ENCODE assay signal across 25 cellular contexts in genomic region chr20:64027981-64028685, GRCh38. TPM values are rescaled to one million over a fixed set of nuclear protein-coding genes. Genes with fewer than 3 reads are reported as not detected.
A peak's percentile ranks its signal among the peaks of the same experiment; 100 is the strongest.
DNase-seq lines count a peak whose midpoint lies in the region; ATAC-seq, FAIRE-seq and TF ChIP-seq lines count a peak whose summit lies in the region.
"Had no signal": no experiment of that assay in that cellular context is flagged by ENCODE, and none has a peak within 500 bp of the region (broad histone marks: within the 10 kb centered on the region; RNA-seq: fewer than 3 reads in every experiment).

No MANE protein-coding gene starts in this region.

- H3K9ac ChIP-seq in K562 (ENCODE audit: insufficient read depth in 1 of 2, low read depth in 2 of 2, low read length in 2 of 2): peak overlapping the region in 1 of 2 experiments; percentile 7; a peak in 1 of 4 replicates

- peaks cover 0 to 12% of the 10 kb centered on the region in 2 experiments; a peak in 1 of 5 replicates for H3K4me1 ChIP-seq in K562 (replicated peaks in 1 of 2; ENCODE audit: control insufficient read depth in 2 of 2, insufficient read depth in 2 of 2, low read length in 2 of 2)
- peaks cover 0 to 35% (median 13%) of the 10 kb centered on the region in 4 donors for H3K4me1 ChIP-seq in stomach
- H3K4me1 ChIP-seq: upper lobe of right lung had no signal

- H3K4me2 ChIP-seq in K562 (ENCODE audit: insufficient read depth, low read length): no peak overlapping the region

- DNase-seq in activated naive CD4-positive, alpha-beta T cell treated with anti-CD3 and anti-CD28 coated beads, Interleukin-2, amount 10 ng/mL, durations not matched to agents 7 days and 5 days: no peak
- no peak for DNase-seq in activated naive CD4-positive, alpha-beta T cell treated with anti-CD3 and anti-CD28 coated beads, Interleukin-2, amount 50 U/mL, for 16 hours
- DNase-seq in K562 (ENCODE audit: extremely low read depth in 1 of 4, low spot score in 3 of 4) (no peak), stomach (no peak), caudate nucleus (lab: John Stamatoyannopoulos, UW) (no peak), DMS 273 treated with DMSO at 0.1 percent for 48 hours (lab: John Stamatoyannopoulos, UW) (no peak)
- DNase-seq: activated gamma-delta T cell; dorsolateral prefrontal cortex; HCEC 1CT; mammary epithelial cell; MV-4-11; NCI-H1694; NCI-H2171 treated with DMSO at 0.1 percent for 48 hours; NCI-H524 treated with DMSO at 0.1 percent for 48 hours; nucleus accumbens; Peyer's patch; stimulated activated CD4-positive, alpha-beta T cell treated with anti-CD3 and anti-CD28 coated beads, Interleukin-4, amount 100 ng/mL, for 24 hours; T-helper 9 cell; upper lobe of right lung had no signal

- no peak overlapping the region for H2AFZ ChIP-seq in K562 (ENCODE audit: low read depth, low read length)

- no peaks in the 10 kb centered on the region for H3K9me1 ChIP-seq in K562 (ENCODE audit: control insufficient read depth, insufficient read depth, low read length)

- H3K4me1 Mint-ChIP-seq in activated naive CD4-positive, alpha-beta T cell treated with anti-CD3 and anti-CD28 coated beads, Interleukin-2, amount 10 ng/mL, durations not matched to agents 7 days and 5 days: no peaks in the 10 kb centered on the region
- H3K4me1 Mint-ChIP-seq: WTC11 had no signal

- H4K20me1 ChIP-seq in K562 (replicated peaks; ENCODE audit: control insufficient read depth, insufficient read depth, low read length): no peaks in the 10 kb centered on the region

- no peaks in the 10 kb centered on the region for H3K27me3 Mint-ChIP-seq in activated naive CD4-positive, alpha-beta T cell treated with anti-CD3 and anti-CD28 coated beads, Interleukin-2, amount 10 ng/mL, durations not matched to agents 7 days and 5 days

- peaks cover 93% of the 10 kb centered on the region; the same call in 2 of the 3 replicates for H3K36me3 ChIP-seq in K562 (ENCODE audit: control insufficient read depth, insufficient read depth, low read length)
- peaks cover 87 to 100% (median 99%) of the 10 kb centered on the region in 4 donors for H3K36me3 ChIP-seq in stomach

- CTCF ChIA-PET in activated naive CD4-positive, alpha-beta T cell treated with anti-CD3 and anti-CD28 coated beads, Interleukin-2, amount 10 ng/mL, durations not matched to agents 7 days and 5 days (lab: Charles Lee): interaction anchor here (0.8 to 1.1 kb wide), 2 partner anchors 9 to 10 kb away, joined by 3 read pairs; no protein-coding TSS in a partner anchor
- CTCF ChIA-PET in K562 (lab: Yijun Ruan, JAX; ENCODE audit: low intra/inter-chr PET ratio): no interaction called here

- WGBS in K562 (ENCODE audit: insufficient coverage, low coverage, missing lambda C conversion rate): 90% methylated on average over 23 of the region's 24 CpGs
- WGBS in stomach, 5 donors: 90 to 94% (median 94%) methylated on average over 22 to 24 of the region's 24 CpGs

- H3K4me3 Mint-ChIP-seq in activated naive CD4-positive, alpha-beta T cell treated with anti-CD3 and anti-CD28 coated beads, Interleukin-2, amount 10 ng/mL, durations not matched to agents 7 days and 5 days: no peak overlapping the region
- H3K4me3 Mint-ChIP-seq: WTC11 had no signal

- no peaks in the 10 kb centered on the region for H3K9me3 Mint-ChIP-seq in activated naive CD4-positive, alpha-beta T cell treated with anti-CD3 and anti-CD28 coated beads, Interleukin-2, amount 10 ng/mL, durations not matched to agents 7 days and 5 days
- H3K9me3 Mint-ChIP-seq: WTC11 had no signal

- no peaks in the 10 kb centered on the region for H3K79me2 ChIP-seq in K562 (ENCODE audit: control insufficient read depth, insufficient read depth, low read length)

- no peaks in the 10 kb centered on the region for H3K9me3 ChIP-seq in K562 (replicated peaks; ENCODE audit: control insufficient read depth, insufficient read depth, low read depth, low read length)
- no peaks in the 10 kb centered on the region for H3K9me3 ChIP-seq in stomach
- H3K9me3 ChIP-seq: Peyer's patch, upper lobe of right lung had no signal

- no TSS peak for BruUV-seq in K562 (replicated peaks; lab: Mats Ljungman, UMichigan)

- TF ChIP-seq CTCF in K562 (IDR thresholded peaks at IDR 0.05 in 2 of 3, conservative IDR thresholded peaks at IDR 0.05 in 1 of 3; ENCODE audit: insufficient read depth in 2 of 3, low read depth in 1 of 3, low read length in 3 of 3) (no peak), stomach (IDR thresholded peaks at IDR 0.05) (no peak)

- in situ Hi-C loops in K562 (cut with MboI): no loop called here

- intact Hi-C loops in K562 (cut with micrococcal nuclease) (no loop called here), stomach (cut with DNase I; ENCODE audit: low total_unique reads) (no loop called here)

- H3K4me3 ChIP-seq in K562 (no peak overlapping the region), stomach (no peak overlapping the region)
- H3K4me3 ChIP-seq: dorsolateral prefrontal cortex, Peyer's patch, upper lobe of right lung had no signal

- H3K27ac Mint-ChIP-seq in activated naive CD4-positive, alpha-beta T cell treated with anti-CD3 and anti-CD28 coated beads, Interleukin-2, amount 10 ng/mL, durations not matched to agents 7 days and 5 days: peak overlapping the region; percentile 26
- H3K27ac Mint-ChIP-seq: WTC11 had no signal

- peaks cover 55% of the 10 kb centered on the region for H3K36me3 Mint-ChIP-seq in activated naive CD4-positive, alpha-beta T cell treated with anti-CD3 and anti-CD28 coated beads, Interleukin-2, amount 10 ng/mL, durations not matched to agents 7 days and 5 days

- no peak for TF ChIP-seq POLR2A in K562 (conservative IDR thresholded peaks at IDR 0.05)
- no peak for TF ChIP-seq POLR2A in stomach (IDR thresholded peaks at IDR 0.05)

- H3K27ac ChIP-seq in K562 (ENCODE audit: extremely low read depth, low read depth, low read length) (no peak overlapping the region), stomach (peak overlapping the region in 1 of 5 donors; percentile 29), caudate nucleus (ENCODE audit: low read depth, low read length) (no peak overlapping the region)
- H3K27ac ChIP-seq: dorsolateral prefrontal cortex, Peyer's patch, upper lobe of right lung had no signal

- TF ChIP-seq EP300 in K562 (IDR thresholded peaks at IDR 0.05; ENCODE audit: low read length) (no peak), stomach (IDR thresholded peaks at IDR 0.05) (peak; percentile 49)

- no peak for FAIRE-seq in K562 (lab: Jason Lieb, UNC)
- FAIRE-seq: astrocyte had no signal

- no peak for TF ChIP-seq RAD21 in K562 (CRISPR knock-in tag; conservative IDR thresholded peaks at IDR 0.05 in 1 of 2, IDR thresholded peaks at IDR 0.05 in 1 of 2)

- POLR2A ChIA-PET in K562 (lab: Yijun Ruan, JAX): interaction anchor here (0.8 kb wide), 1 partner anchor 34 kb away, joined by 3 read pairs; no protein-coding TSS in a partner anchor

- no peaks in the 10 kb centered on the region for H3K27me3 ChIP-seq in K562 (ENCODE audit: control insufficient read depth in 2 of 2, insufficient read depth in 2 of 2, low read length in 2 of 2)
- no peaks in the 10 kb centered on the region for H3K27me3 ChIP-seq in stomach
- H3K27me3 ChIP-seq: dorsolateral prefrontal cortex, Peyer's patch, upper lobe of right lung had no signal

- no peak for ATAC-seq in K562
- ATAC-seq: upper lobe of right lung, WTC11 had no signal

RNA-seq across cellular contexts. Expression of gene C20orf204, which starts 7.8 kb away (rescaled TPM):
- total RNA-seq in K562 (2011; cell fraction: chromatin; rRNA removed; ENCODE audit: low replicate concordance): 5.2 and 13.5 TPM in 2 replicates
- total RNA-seq in K562 (2011; cell fraction: nucleolus; rRNA removed): 6.7 and 7.0 TPM in 2 replicates
- 4.0 and 4.6 TPM in 2 replicates for total RNA-seq in K562 (2011; cell fraction: nucleoplasm; rRNA removed)
- total RNA-seq in K562 (2014; rRNA removed) (0.59 and 0.73 TPM in 2 replicates), K562 (2014; rRNA removed; fragmentation: Illumina TruSeq; extraction: Trizol) (0.10 and 0.22 TPM in 2 replicates), K562 (2015; rRNA removed; fragmentation: Illumina TruSeq; extraction: Trizol) (0.36 and 0.45 TPM in 2 replicates), K562 (2021) (0.67 and 1.1 TPM in 2 replicates), stomach (1 to 10 TPM in 1 of 5 donors, not detected in 4; 1.7 TPM)
- polyA plus RNA-seq in K562 (2011; rRNA removed) (0.11 and 0.22 TPM in 2 replicates), K562 (2014; fragmentation: Illumina TruSeq; extraction: Trizol) (0.11 and 0.16 TPM in 2 replicates), K562 (2014; fragmentation: Nextera tagmentation; extraction: Ambion mirVana) (not detected), K562 (2014; rRNA removed) (0.94 and 1.6 TPM in 2 replicates), stomach (1 to 10 TPM in 2 of 3 donors, under 1 TPM in 1; 0.62 to 3.4 (median 1.4) TPM)
- polyA plus RNA-seq in K562 (2011; cell fraction: cytosol; rRNA removed): 0.10 and 0.36 TPM in 2 replicates
- 1.6 and 3.1 TPM in 2 replicates for polyA plus RNA-seq in K562 (2011; cell fraction: nucleus; rRNA removed)
- 0.43 and 0.46 TPM in 2 replicates for polyA plus RNA-seq in K562 (2012)
- 0.35 and 0.42 TPM in 2 replicates for polyA minus RNA-seq in K562 (2011; rRNA and poly(A)+ RNA removed)
- 0.27 TPM in 1 of 2 replicates, not detected in the other for polyA minus RNA-seq in K562 (2011; cell fraction: cytosol; rRNA and poly(A)+ RNA removed)
- 1.8 TPM in 2 replicates for polyA minus RNA-seq in K562 (2011; cell fraction: nucleus; rRNA and poly(A)+ RNA removed)

RNA-seq across cellular contexts. Expression of gene SOX18, which starts 21.3 kb away (rescaled TPM):
- 0.58 and 1.6 TPM in 2 replicates for total RNA-seq in K562 (2011; cell fraction: chromatin; rRNA removed; ENCODE audit: low replicate concordance)
- 3.5 and 3.8 TPM in 2 replicates for total RNA-seq in K562 (2011; cell fraction: nucleolus; rRNA removed)
- 1.2 and 1.3 TPM in 2 replicates for total RNA-seq in K562 (2011; cell fraction: nucleoplasm; rRNA removed)
- total RNA-seq in K562 (2014; rRNA removed): 2.7 and 6.2 TPM in 2 replicates
- 0.13 and 0.15 TPM in 2 replicates for total RNA-seq in K562 (2014; rRNA removed; fragmentation: Illumina TruSeq; extraction: Trizol)
- total RNA-seq in K562 (2015; rRNA removed; fragmentation: Illumina TruSeq; extraction: Trizol): 0.76 and 0.94 TPM in 2 replicates
- 19.8 and 20.4 TPM in 2 replicates for total RNA-seq in K562 (2021)
- 0.33 and 0.47 TPM in 2 replicates for polyA plus RNA-seq in K562 (2011; rRNA removed)
- 1.0 and 5.3 TPM in 2 replicates for polyA plus RNA-seq in K562 (2011; cell fraction: cytosol; rRNA removed)
- 2.6 and 7.3 TPM in 2 replicates for polyA plus RNA-seq in K562 (2011; cell fraction: nucleus; rRNA removed)
- 6.7 and 6.9 TPM in 2 replicates for polyA plus RNA-seq in K562 (2012)
- polyA plus RNA-seq in K562 (2014; fragmentation: Illumina TruSeq; extraction: Trizol): 0.21 and 0.78 TPM in 2 replicates
- under 1 TPM; 0.20 to 0.23 TPM for polyA plus RNA-seq in K562 (2014; fragmentation: Nextera tagmentation; extraction: Ambion mirVana)
- polyA plus RNA-seq in K562 (2014; rRNA removed): 4.4 and 6.8 TPM in 2 replicates
- 0.14 TPM in 1 of 2 replicates, not detected in the other for polyA minus RNA-seq in K562 (2011; rRNA and poly(A)+ RNA removed)
- polyA minus RNA-seq in K562 (2011; cell fraction: cytosol; rRNA and poly(A)+ RNA removed): 3.3 and 7.4 TPM in 2 replicates
- 1.5 and 2.1 TPM in 2 replicates for polyA minus RNA-seq in K562 (2011; cell fraction: nucleus; rRNA and poly(A)+ RNA removed)
- total RNA-seq in stomach: 10 to 100 TPM in 2 of 5 donors, 1 to 10 TPM in 2, under 1 TPM in 1; 0.58 to 26.6 (median 8.9) TPM
- 10 to 100 TPM in 1 of 3 donors, 1 to 10 TPM in 2; 6.2 to 15.2 (median 8.4) TPM for polyA plus RNA-seq in stomach
- total RNA-seq: HT-29, myocyte, SK-MEL-5 had no signal
- polyA plus RNA-seq: BJ, mammary epithelial cell had no signal

RNA-seq across cellular contexts. Expression of gene TCEA2, which starts 34.9 kb away (rescaled TPM):
- total RNA-seq in K562 (2011; cell fraction: chromatin; rRNA removed; ENCODE audit: low replicate concordance): 17.4 and 45.7 TPM in 2 replicates
- 25.8 and 31.0 TPM in 2 replicates for total RNA-seq in K562 (2011; cell fraction: nucleolus; rRNA removed)
- total RNA-seq in K562 (2011; cell fraction: nucleoplasm; rRNA removed): 17.7 and 19.9 TPM in 2 replicates
- total RNA-seq in K562 (2014; rRNA removed): 5.4 and 7.8 TPM in 2 replicates
- total RNA-seq in K562 (2014; rRNA removed; fragmentation: Illumina TruSeq; extraction: Trizol): 3.0 and 3.6 TPM in 2 replicates
- total RNA-seq in K562 (2015; rRNA removed; fragmentation: Illumina TruSeq; extraction: Trizol): 6.4 and 6.9 TPM in 2 replicates
- total RNA-seq in K562 (2021): 18.7 and 28.7 TPM in 2 replicates
- 8.6 and 14.0 TPM in 2 replicates for polyA plus RNA-seq in K562 (2011; rRNA removed)
- 14.2 and 18.7 TPM in 2 replicates for polyA plus RNA-seq in K562 (2011; cell fraction: cytosol; rRNA removed)
- polyA plus RNA-seq in K562 (2011; cell fraction: nucleus; rRNA removed): 63.0 and 66.6 TPM in 2 replicates
- polyA plus RNA-seq in K562 (2012): 15.6 and 29.0 TPM in 2 replicates
- polyA plus RNA-seq in K562 (2014; fragmentation: Illumina TruSeq; extraction: Trizol): 5.0 and 8.5 TPM in 2 replicates
- polyA plus RNA-seq in K562 (2014; fragmentation: Nextera tagmentation; extraction: Ambion mirVana): 1 to 10 TPM; 1.4 to 1.9 TPM
- polyA plus RNA-seq in K562 (2014; rRNA removed): 8.0 and 10.0 TPM in 2 replicates
- polyA minus RNA-seq in K562 (2011; rRNA and poly(A)+ RNA removed): 3.3 and 4.4 TPM in 2 replicates
- 4.1 and 11.9 TPM in 2 replicates for polyA minus RNA-seq in K562 (2011; cell fraction: cytosol; rRNA and poly(A)+ RNA removed)
- polyA minus RNA-seq in K562 (2011; cell fraction: nucleus; rRNA and poly(A)+ RNA removed): 11.4 and 20.1 TPM in 2 replicates
- 10 to 100 TPM in 4 of 5 donors, 1 to 10 TPM in 1; 3.1 to 30.7 (median 22.8) TPM for total RNA-seq in stomach
- 10 to 100 TPM; 21.0 to 35.5 (median 30.4) TPM for polyA plus RNA-seq in stomach

RNA-seq across cellular contexts. Expression of gene PRPF6, which starts 47.2 kb away (rescaled TPM):
- total RNA-seq in K562 (2011; cell fraction: chromatin; rRNA removed; ENCODE audit: low replicate concordance): 43.5 and 79.2 TPM in 2 replicates
- total RNA-seq in K562 (2011; cell fraction: nucleolus; rRNA removed): 37.2 and 37.9 TPM in 2 replicates
- 25.8 and 34.6 TPM in 2 replicates for total RNA-seq in K562 (2011; cell fraction: nucleoplasm; rRNA removed)
- 59.9 and 65.9 TPM in 2 replicates for total RNA-seq in K562 (2014; rRNA removed)
- 37.1 and 45.0 TPM in 2 replicates for total RNA-seq in K562 (2014; rRNA removed; fragmentation: Illumina TruSeq; extraction: Trizol)
- 69.1 and 70.2 TPM in 2 replicates for total RNA-seq in K562 (2015; rRNA removed; fragmentation: Illumina TruSeq; extraction: Trizol)
- total RNA-seq in K562 (2021): 79.5 and 83.2 TPM in 2 replicates
- polyA plus RNA-seq in K562 (2011; rRNA removed): 31.9 and 38.8 TPM in 2 replicates
- 31.0 and 31.9 TPM in 2 replicates for polyA plus RNA-seq in K562 (2011; cell fraction: cytosol; rRNA removed)
- polyA plus RNA-seq in K562 (2011; cell fraction: nucleus; rRNA removed): 33.2 and 38.3 TPM in 2 replicates
- polyA plus RNA-seq in K562 (2012): 64.7 and 71.3 TPM in 2 replicates
- 65.2 and 68.2 TPM in 2 replicates for polyA plus RNA-seq in K562 (2014; fragmentation: Illumina TruSeq; extraction: Trizol)
- polyA plus RNA-seq in K562 (2014; fragmentation: Nextera tagmentation; extraction: Ambion mirVana): 1 to 10 TPM; 4.2 to 4.3 TPM
- 53.9 and 60.5 TPM in 2 replicates for polyA plus RNA-seq in K562 (2014; rRNA removed)
- 43.7 and 45.2 TPM in 2 replicates for polyA minus RNA-seq in K562 (2011; rRNA and poly(A)+ RNA removed)
- 40.1 and 44.7 TPM in 2 replicates for polyA minus RNA-seq in K562 (2011; cell fraction: cytosol; rRNA and poly(A)+ RNA removed)
- 16.3 and 25.7 TPM in 2 replicates for polyA minus RNA-seq in K562 (2011; cell fraction: nucleus; rRNA and poly(A)+ RNA removed)
- 10 to 100 TPM; 30.4 to 67.4 (median 39.7) TPM for total RNA-seq in stomach
- polyA plus RNA-seq in stomach: 10 to 100 TPM; 27.0 to 44.2 (median 39.6) TPM

RNA-seq across cellular contexts. Expression of gene SAMD10, which starts 48.7 kb away (rescaled TPM):
- total RNA-seq in K562 (2011; cell fraction: chromatin; rRNA removed; ENCODE audit: low replicate concordance): 3.5 and 12.3 TPM in 2 replicates
- total RNA-seq in K562 (2011; cell fraction: nucleolus; rRNA removed): 7.8 and 11.8 TPM in 2 replicates
- total RNA-seq in K562 (2011; cell fraction: nucleoplasm; rRNA removed): 5.1 and 7.5 TPM in 2 replicates
- total RNA-seq in K562 (2014; rRNA removed): 4.8 and 9.8 TPM in 2 replicates
- 0.95 and 1.1 TPM in 2 replicates for total RNA-seq in K562 (2014; rRNA removed; fragmentation: Illumina TruSeq; extraction: Trizol)
- total RNA-seq in K562 (2015; rRNA removed; fragmentation: Illumina TruSeq; extraction: Trizol): 3.5 and 4.8 TPM in 2 replicates
- 12.1 and 15.2 TPM in 2 replicates for total RNA-seq in K562 (2021)
- 3.9 and 6.8 TPM in 2 replicates for polyA plus RNA-seq in K562 (2011; rRNA removed)
- polyA plus RNA-seq in K562 (2011; cell fraction: cytosol; rRNA removed): 4.6 and 19.2 TPM in 2 replicates
- 35.1 and 67.7 TPM in 2 replicates for polyA plus RNA-seq in K562 (2011; cell fraction: nucleus; rRNA removed)
- polyA plus RNA-seq in K562 (2012): 15.0 and 18.1 TPM in 2 replicates
- polyA plus RNA-seq in K562 (2014; fragmentation: Illumina TruSeq; extraction: Trizol): 6.0 and 9.6 TPM in 2 replicates
- under 1 TPM; 0.37 to 0.52 TPM for polyA plus RNA-seq in K562 (2014; fragmentation: Nextera tagmentation; extraction: Ambion mirVana)
- 11.4 and 12.4 TPM in 2 replicates for polyA plus RNA-seq in K562 (2014; rRNA removed)
- 0.45 and 0.67 TPM in 2 replicates for polyA minus RNA-seq in K562 (2011; rRNA and poly(A)+ RNA removed)
- 5.6 and 6.4 TPM in 2 replicates for polyA minus RNA-seq in K562 (2011; cell fraction: cytosol; rRNA and poly(A)+ RNA removed)
- 2.4 and 3.0 TPM in 2 replicates for polyA minus RNA-seq in K562 (2011; cell fraction: nucleus; rRNA and poly(A)+ RNA removed)
- 10 to 100 TPM in 2 of 5 donors, 1 to 10 TPM in 3; 2.9 to 68.1 (median 9.4) TPM for total RNA-seq in stomach
- 1 to 10 TPM; 4.9 to 6.6 (median 6.3) TPM for polyA plus RNA-seq in stomach
- total RNA-seq: SK-MEL-5 had no signal
